22 cellular contexts compared by ENCODE assay signal in genomic region chr6:82076855-82077254, GRCh38.
DNase-seq lines count a peak whose midpoint lies in the region; ATAC-seq and TF ChIP-seq lines count a peak whose summit lies in the region.
"Had no signal": no experiment of that assay in that cellular context is flagged by ENCODE, and none has a peak within 500 bp of the region (broad histone marks: within the 10 kb centered on the region; RNA-seq: fewer than 3 reads in every experiment).

No MANE protein-coding gene starts in this region.

- H3K27me3 ChIP-seq in OCI-LY3 (ENCODE audit: low read depth, low read length), result no peaks in the 10 kb centered on the region
- H3K27me3 ChIP-seq: esophagus muscularis mucosa had no signal

- no peaks in the 10 kb centered on the region for H4K20me1 ChIP-seq in OCI-LY3 (ENCODE audit: insufficient read depth, low read length)

- intact Hi-C loops in sciatic nerve (cut with DNase I), result no loop called here

- H2AFZ ChIP-seq in OCI-LY3 (ENCODE audit: low read depth, low read length), result peak overlapping the region; percentile 67

- H3K79me2 ChIP-seq in OCI-LY3 (ENCODE audit: low read length), result no peaks in the 10 kb centered on the region

- peak; percentile 14 for DNase-seq in GM03348 (ENCODE audit: low spot score)
- peak; percentile 24 for DNase-seq in dermis blood vessel endothelial cell
- no peak for DNase-seq in sciatic nerve (ENCODE audit: low spot score)
- no peak for DNase-seq in NCI-H446 (lab: John Stamatoyannopoulos, UW)
- DNase-seq in NCI-H2171 treated with DMSO at 0.1 percent for 48 hours (lab: John Stamatoyannopoulos, UW), result no peak
- DNase-seq: activated CD4-positive, alpha-beta T cell treated with anti-CD3 and anti-CD28 coated beads for 36 hours; activated CD8-positive, alpha-beta memory T cell treated with anti-CD3 and anti-CD28 coated beads, Interleukin-2, amount 10 ng/mL, durations not matched to agents 7 days and 5 days; activated naive CD8-positive, alpha-beta T cell treated with anti-CD3 and anti-CD28 coated beads, Interleukin-2, amount 50 U/mL, for 24 hours; GF-D8; NCI-H1092; NCI-H2081; NCI-H510A treated with DMSO at 0.1 percent for 48 hours; SIG-M5; stimulated activated CD4-positive, alpha-beta T cell treated with anti-CD3 and anti-CD28 coated beads, Interleukin-4, amount 100 ng/mL, for 1 hour; T-helper 9 cell had no signal

- no peaks in the 10 kb centered on the region for H3K36me3 ChIP-seq in OCI-LY3 (replicated peaks; ENCODE audit: low read depth, low read length)
- H3K36me3 ChIP-seq: esophagus muscularis mucosa had no signal

- no peaks in the 10 kb centered on the region for H3K9me3 ChIP-seq in OCI-LY3 (ENCODE audit: insufficient read depth, low read length)
- H3K9me3 ChIP-seq: esophagus muscularis mucosa had no signal

- ATAC-seq in sciatic nerve, result peak; percentile 47
- ATAC-seq in HG02642 (IDR thresholded peaks at IDR 0.05; ENCODE audit: poor library complexity, unreplicated experiment), result no peak
- ATAC-seq in HG03378 (IDR thresholded peaks at IDR 0.05; ENCODE audit: unreplicated experiment), result no peak
- ATAC-seq: activated CD4-positive, alpha-beta T cell treated with anti-CD3 and anti-CD28 coated beads for 36 hours; activated CD8-positive, alpha-beta memory T cell treated with anti-CD3 and anti-CD28 coated beads, Interleukin-2, amount 10 ng/mL, durations not matched to agents 7 days and 5 days; activated naive CD8-positive, alpha-beta T cell treated with anti-CD3 and anti-CD28 coated beads, Interleukin-2, amount 50 U/mL, for 24 hours; activated T-helper 17 cell treated with anti-CD3 and anti-CD28 coated beads, Interleukin-2, amount 50 U/mL, for 72 hours; natural killer cell treated with Interleukin-12 subunit alpha and Interleukin-12 subunit beta and Interleukin-15 and Interleukin-18, amount 100 ng/mL, for 72 hours had no signal

- H3K27ac ChIP-seq in OCI-LY3 (ENCODE audit: low read length), result peak overlapping the region; percentile 13; the same call in 1 of the 2 replicates
- H3K27ac ChIP-seq: esophagus muscularis mucosa, skin epidermis had no signal

- no peak overlapping the region for H3K4me3 ChIP-seq in OCI-LY3 (ENCODE audit: low read length)
- H3K4me3 ChIP-seq: esophagus muscularis mucosa, skin epidermis had no signal

- 0 out of 2 replicates have a peak overlapping the region, but pooled peaks have one; percentile 2 for H3K4me2 ChIP-seq in OCI-LY3 (ENCODE audit: low read length)

- H3K4me1 ChIP-seq in OCI-LY3 (ENCODE audit: low read length), result peaks cover 50% of the 10 kb centered on the region

- peak overlapping the region; percentile 5; the same call in 1 of the 2 replicates for H3K9ac ChIP-seq in OCI-LY3 (ENCODE audit: low read length)

- TF ChIP-seq CTCF in OCI-LY3 (IDR thresholded peaks at IDR 0.05; ENCODE audit: low read depth, low read length), result peak; percentile 28

Comparison
In these comparisons a context has a peak if more than half of its experiments do, and no peak if none do; other contexts are left out.
1. DNase-seq: peak in GM03348 (single experiment) and dermis blood vessel endothelial cell (single experiment); none in sciatic nerve (single experiment), NCI-H446 (0 of 2) and NCI-H2171 treated with DMSO at 0.1 percent for 48 hours (single experiment).